In the genomic region with DNA sequence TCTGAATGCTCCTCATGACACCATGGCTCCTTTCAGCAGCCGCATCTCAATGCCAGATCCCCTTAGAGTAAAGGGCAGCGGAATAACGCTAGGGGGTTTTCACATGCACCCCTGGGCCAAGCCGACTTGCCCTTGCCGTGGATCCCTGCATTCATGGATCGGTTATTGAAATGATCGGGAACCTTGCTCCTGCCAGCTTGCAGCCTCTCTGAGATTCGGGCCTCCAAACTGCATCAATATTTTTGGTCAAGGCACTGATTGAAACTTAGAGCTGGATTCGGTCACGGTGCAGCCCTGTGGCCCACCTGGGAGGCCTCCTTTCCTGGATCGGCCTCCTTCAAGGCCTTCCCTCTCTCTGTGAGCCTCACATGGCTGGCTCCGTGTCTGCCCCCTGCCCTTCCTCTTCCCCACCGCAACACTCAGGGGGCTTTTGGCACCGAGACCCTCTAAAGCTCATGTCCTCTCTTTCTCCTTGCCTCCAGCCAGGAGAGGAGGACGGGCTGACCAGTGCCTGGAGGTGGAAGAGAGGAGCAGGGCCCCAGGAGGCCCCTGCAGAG, we compare ENCODE assay signal across 10 cellular contexts. TPM values are rescaled to one million over a fixed set of nuclear protein-coding genes. Genes with fewer than 3 reads are reported as not detected.
DNase-seq lines count a peak whose midpoint lies in the region; ATAC-seq and TF ChIP-seq lines count a peak whose summit lies in the region.
"Had no signal": no experiment of that assay in that cellular context is flagged by ENCODE, and none has a peak within 500 bp of the region (broad histone marks: within the 10 kb centered on the region; RNA-seq: fewer than 3 reads in every experiment).

No MANE protein-coding gene starts in this region.

- POLR2A ChIA-PET in activated B cell treated with CpG ODN at 0.5 μM for 24 hours (lab: Charles Lee), result interaction anchor here (0.6 to 24.6 kb wide), 5 partner anchors 6 to 80 kb away, joined by 3 to 1516 read pairs (median 9); partner anchors contain the start of genes C12orf57, PTPN6, RNU7-1 and SPSB2

- no peak for TF ChIP-seq EP300 in stomach (IDR thresholded peaks at IDR 0.05)

- peak overlapping the region; percentile 32 to 50 (median 46) for H3K4me3 ChIP-seq in stomach
- H3K4me3 ChIP-seq: cardiac muscle cell had no signal

- WGBS in stomach, 5 donors, result 74 to 83% (median 75%) methylated on average over 15 of the region's 15 CpGs

- H3K27ac Mint-ChIP-seq in T-helper 1 cell treated with Interleukin-12 subunit alpha and Interleukin-12 subunit beta and Interleukin-4 antibody, amounts not matched to agents 30 μg/mL and 1 μg/mL, for 36 hours, result peak overlapping the region; percentile 98
- peak overlapping the region; percentile 96 for H3K27ac Mint-ChIP-seq in activated B cell treated with CpG ODN at 0.5 μM for 24 hours
- H3K27ac Mint-ChIP-seq in immature natural killer cell, result peak overlapping the region; percentile 95 to 100 (median 99)

- H3K36me3 Mint-ChIP-seq in T-helper 1 cell treated with Interleukin-12 subunit alpha and Interleukin-12 subunit beta and Interleukin-4 antibody, amounts not matched to agents 30 μg/mL and 1 μg/mL, for 36 hours (ENCODE audit: low read depth), result peaks cover 38% of the 10 kb centered on the region
- peaks cover 62% of the 10 kb centered on the region for H3K36me3 Mint-ChIP-seq in activated B cell treated with CpG ODN at 0.5 μM for 24 hours (ENCODE audit: low read depth)
- peaks cover 12 to 30% (median 21%) of the 10 kb centered on the region in 3 donors for H3K36me3 Mint-ChIP-seq in immature natural killer cell

- TF ChIP-seq CTCF in activated B cell treated with CpG ODN at 0.5 μM for 24 hours (IDR thresholded peaks at IDR 0.05), result no peak
- TF ChIP-seq CTCF in stomach (IDR thresholded peaks at IDR 0.05), result no peak

- peaks cover 0 to 76% (median 19%) of the 10 kb centered on the region in 4 donors for H3K4me1 ChIP-seq in stomach

- CTCF ChIA-PET in activated B cell treated with CpG ODN at 0.5 μM for 24 hours (lab: Charles Lee), result interaction anchor here (1.0 to 14.9 kb wide), 4 partner anchors 8 to 15 kb away, joined by 3 to 571 read pairs (median 6); partner anchors contain the start of genes C12orf57 and RNU7-1

- intact Hi-C loops in activated B cell treated with CpG ODN at 0.5 μM for 24 hours (cut with micrococcal nuclease), result loop anchor here (10.0 kb wide), 2 partner anchors 318 to 528 kb away; partner anchors contain the start of gene LPAR5
- intact Hi-C loops in stomach (cut with DNase I; ENCODE audit: low total_unique reads), result no loop called here

- no peak for ATAC-seq in activated B cell treated with CpG ODN at 0.5 μM for 24 hours (ENCODE audit: low read depth)

- H3K27me3 ChIP-seq in stomach, result no peaks in the 10 kb centered on the region
- H3K27me3 ChIP-seq: cardiac muscle cell had no signal

- H3K9me3 ChIP-seq in stomach, result no peaks in the 10 kb centered on the region

- H3K9me3 Mint-ChIP-seq in T-helper 1 cell treated with Interleukin-12 subunit alpha and Interleukin-12 subunit beta and Interleukin-4 antibody, amounts not matched to agents 30 μg/mL and 1 μg/mL, for 36 hours, result no peaks in the 10 kb centered on the region
- no peaks in the 10 kb centered on the region for H3K9me3 Mint-ChIP-seq in activated B cell treated with CpG ODN at 0.5 μM for 24 hours
- H3K9me3 Mint-ChIP-seq in immature natural killer cell, result no peaks in the 10 kb centered on the region

- peaks cover 3 to 31% (median 24%) of the 10 kb centered on the region in 4 donors for H3K36me3 ChIP-seq in stomach
- H3K36me3 ChIP-seq: cardiac muscle cell had no signal

- no peak for DNase-seq in T-helper 1 cell
- no peak for DNase-seq in activated B cell treated with CpG ODN at 0.5 μM for 24 hours
- DNase-seq in immature natural killer cell, result no peak
- DNase-seq in stomach, result no peak
- DNase-seq in AML-193 (lab: John Stamatoyannopoulos, UW), result no peak
- no peak for DNase-seq in ecto neural progenitor cell (ENCODE audit: low spot score)
- no peak for DNase-seq in Ammon's horn (ENCODE audit: low spot score)

- peaks cover 73% of the 10 kb centered on the region for H3K4me1 Mint-ChIP-seq in T-helper 1 cell treated with Interleukin-12 subunit alpha and Interleukin-12 subunit beta and Interleukin-4 antibody, amounts not matched to agents 30 μg/mL and 1 μg/mL, for 36 hours (ENCODE audit: low read depth)
- H3K4me1 Mint-ChIP-seq in activated B cell treated with CpG ODN at 0.5 μM for 24 hours (peaks cover 85% of the 10 kb centered on the region), immature natural killer cell (peaks cover 90% of the 10 kb centered on the region in 2 donors)

- peak overlapping the region; percentile 98 for H3K4me3 Mint-ChIP-seq in T-helper 1 cell treated with Interleukin-12 subunit alpha and Interleukin-12 subunit beta and Interleukin-4 antibody, amounts not matched to agents 30 μg/mL and 1 μg/mL, for 36 hours
- H3K4me3 Mint-ChIP-seq in activated B cell treated with CpG ODN at 0.5 μM for 24 hours (peak overlapping the region; percentile 99), immature natural killer cell (peak overlapping the region; percentile 94 to 99 (median 97))

- peak overlapping the region; percentile 24 to 96 (median 71) for H3K27ac ChIP-seq in stomach
- H3K27ac ChIP-seq: cardiac muscle cell had no signal

- H3K27me3 Mint-ChIP-seq in T-helper 1 cell treated with Interleukin-12 subunit alpha and Interleukin-12 subunit beta and Interleukin-4 antibody, amounts not matched to agents 30 μg/mL and 1 μg/mL, for 36 hours (ENCODE audit: low read depth), result no peaks in the 10 kb centered on the region
- H3K27me3 Mint-ChIP-seq in activated B cell treated with CpG ODN at 0.5 μM for 24 hours (no peaks in the 10 kb centered on the region), immature natural killer cell (ENCODE audit: low read depth in 3 of 3) (peaks cover 21 to 44% (median 39%) of the 10 kb centered on the region in 3 donors)

- TF ChIP-seq POLR2A in stomach (IDR thresholded peaks at IDR 0.05), result no peak

RNA-seq across cellular contexts. Expression of gene PTPN6, which starts 1.8 kb away (rescaled TPM):
- total RNA-seq in activated B cell treated with CpG ODN at 0.5 μM for 24 hours (371 and 393 TPM in 2 replicates), stomach (10 to 100 TPM; 11.2 to 36.6 (median 28.0) TPM)
- polyA plus RNA-seq in immature natural killer cell (100 to 1,000 TPM; 231 to 513 (median 294) TPM), stomach (10 to 100 TPM; 40.6 to 51.2 (median 41.2) TPM)

RNA-seq across cellular contexts. Expression of gene C12orf57, which starts 9.1 kb away (rescaled TPM):
- total RNA-seq in activated B cell treated with CpG ODN at 0.5 μM for 24 hours (54.8 and 63.4 TPM in 2 replicates), stomach (100 to 1,000 TPM; 155 to 453 (median 306) TPM)
- polyA plus RNA-seq in immature natural killer cell (100 to 1,000 TPM in 2 of 3 donors, 10 to 100 TPM in 1; 83.7 to 315 (median 170) TPM), stomach (100 to 1,000 TPM; 418 to 621 (median 443) TPM)
- total RNA-seq: A172 had no signal

RNA-seq across cellular contexts. Expression of gene RNU7-1, which starts 9.3 kb away (rescaled TPM):
- not detected in 2 replicates for total RNA-seq in activated B cell treated with CpG ODN at 0.5 μM for 24 hours
- polyA plus RNA-seq in immature natural killer cell, result not detected
- not detected for total RNA-seq in stomach
- not detected for polyA plus RNA-seq in stomach
- total RNA-seq: A172, cardiac muscle cell had no signal
- polyA plus RNA-seq: cardiac muscle cell had no signal

RNA-seq across cellular contexts. Expression of gene PHB2, which starts 17.5 kb away (rescaled TPM):
- total RNA-seq in activated B cell treated with CpG ODN at 0.5 μM for 24 hours (240 and 255 TPM in 2 replicates), stomach (100 to 1,000 TPM in 4 of 5 donors, 10 to 100 TPM in 1; 49.2 to 441 (median 150) TPM)
- polyA plus RNA-seq in immature natural killer cell (100 to 1,000 TPM; 121 to 141 (median 136) TPM), stomach (100 to 1,000 TPM; 150 to 179 (median 154) TPM)

RNA-seq across cellular contexts. Expression of gene EMG1, which starts 17.8 kb away (rescaled TPM):
- total RNA-seq in activated B cell treated with CpG ODN at 0.5 μM for 24 hours (89.2 and 91.1 TPM in 2 replicates), stomach (10 to 100 TPM in 3 of 5 donors, 1 to 10 TPM in 2; 1.2 to 86.6 (median 25.2) TPM)
- polyA plus RNA-seq in immature natural killer cell (10 to 100 TPM; 46.2 to 83.8 (median 65.5) TPM), stomach (10 to 100 TPM; 19.3 to 22.7 (median 21.7) TPM)
